ENCODE assay signal across 36 cellular contexts in the genomic region with DNA sequence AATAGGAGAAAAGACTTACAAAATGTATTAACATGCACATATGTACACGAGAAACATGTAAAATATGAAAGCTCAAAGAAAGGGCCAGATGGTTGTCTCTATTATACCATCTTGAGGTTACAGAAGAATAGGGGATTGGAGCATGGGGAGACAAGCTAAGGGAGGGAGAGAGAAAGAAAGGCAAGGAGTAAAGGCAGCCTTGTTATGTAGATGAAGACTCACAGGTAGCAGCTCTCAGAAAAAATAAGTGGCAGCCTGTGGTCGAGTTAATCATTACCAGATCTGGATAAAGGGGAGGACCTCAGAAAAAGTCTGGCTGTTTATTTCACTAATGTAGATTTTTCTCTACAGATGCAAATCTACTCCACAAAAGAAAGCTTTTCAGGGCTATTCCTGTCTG. TPM values are rescaled to one million over a fixed set of nuclear protein-coding genes. Genes with fewer than 3 reads are reported as not detected.
DNase-seq lines count a peak whose midpoint lies in the region; ATAC-seq, FAIRE-seq and TF ChIP-seq lines count a peak whose summit lies in the region.
"Had no signal": no experiment of that assay in that cellular context is flagged by ENCODE, and none has a peak within 500 bp of the region (broad histone marks: within the 10 kb centered on the region; RNA-seq: fewer than 3 reads in every experiment).

No MANE protein-coding gene starts in this region.

- H3K9me3 ChIP-seq in H9 (ENCODE audit: control insufficient read depth, low read depth, low read length) (no peaks in the 10 kb centered on the region), H1 (ENCODE audit: insufficient read depth in 2 of 2, low read depth in 1 of 2, low read length in 1 of 2) (no peaks in the 10 kb centered on the region; a peak in 1 of 4 replicates)
- no peaks in the 10 kb centered on the region for H3K9me3 ChIP-seq in CD8-positive, alpha-beta T cell (ENCODE audit: low read length)
- H3K9me3 ChIP-seq: adrenal gland, body of pancreas, left lung, right lobe of liver, tibial nerve had no signal

- no peaks in the 10 kb centered on the region for H3K23me2 ChIP-seq in H9 (ENCODE audit: insufficient read length, low read depth, low read length, poor library complexity, severe bottlenecking)
- no peaks in the 10 kb centered on the region for H3K23me2 ChIP-seq in H1 (ENCODE audit: low read depth, low read length)

- H3K9ac ChIP-seq in H9 (ENCODE audit: extremely low read depth, insufficient read length, low read length) (no peak overlapping the region), H1 (replicated peaks in 1 of 4; ENCODE audit: extremely low read depth in 1 of 4, low read depth in 3 of 4, low read length in 3 of 4) (no peak overlapping the region)

- H4K5ac ChIP-seq in H9 (ENCODE audit: insufficient read length, low read depth, low read length) (no peak overlapping the region), H1 (ENCODE audit: insufficient read length, low read depth, low read length) (no peak overlapping the region)

- H2BK5ac ChIP-seq in H9 (ENCODE audit: insufficient read length, low read length) (no peak overlapping the region), H1 (ENCODE audit: low read depth, low read length) (no peak overlapping the region; the same call in 1 of the 2 replicates)

- H3K4me3 Mint-ChIP-seq in H9 (0 out of 5 replicates have a peak overlapping the region, but pooled peaks of 1 of the 2 experiments have one; percentile 8), type B pancreatic cell (no peak overlapping the region), T-cell (no peak overlapping the region)
- no peak overlapping the region for H3K4me3 Mint-ChIP-seq in CD8-positive, alpha-beta T cell
- H3K4me3 Mint-ChIP-seq: activated CD8-positive, alpha-beta T cell treated with anti-CD3 and anti-CD28 coated beads, Interleukin-2, amount 10 ng/mL, durations not matched to agents 7 days and 5 days; activated naive CD4-positive, alpha-beta T cell treated with anti-CD3 and anti-CD28 coated beads, Interleukin-2, amount 10 ng/mL, durations not matched to agents 7 days and 5 days; CD14-positive monocyte; central memory CD8-positive, alpha-beta T cell; dendritic cell treated with granulocyte-macrophage colony-stimulating factor and Interleukin-4, amounts not matched to agents 40 ng/mL and 50 ng/mL, for 4 days; endodermal cell; immature natural killer cell had no signal

- H4K8ac ChIP-seq in H9 (replicated peaks; ENCODE audit: insufficient read length, low read depth, low read length), result no peak overlapping the region
- H4K8ac ChIP-seq in H1 (ENCODE audit: extremely low read depth, insufficient read depth, low read length), result no peak overlapping the region

- DNase-seq in H9 (peak; percentile 42), H1 (ENCODE audit: low read depth in 1 of 2, low spot score in 2 of 2) (peak in 1 of 2 experiments; percentile 10), kidney tubule cell (ENCODE audit: low spot score) (peak; percentile 64), type B pancreatic cell (ENCODE audit: extremely low spot score, unreplicated experiment) (no peak), T-cell (no peak), DMS153 (lab: John Stamatoyannopoulos, UW) (no peak)
- no peak for DNase-seq in CD8-positive, alpha-beta T cell
- DNase-seq: activated CD4-positive, alpha-beta T cell treated with anti-CD3 and anti-CD28 coated beads for 4 hours; activated CD8-positive, alpha-beta T cell treated with anti-CD3 and anti-CD28 coated beads, Interleukin-2, amount 10 ng/mL, durations not matched to agents 7 days and 5 days; activated naive CD4-positive, alpha-beta T cell treated with anti-CD3 and anti-CD28 coated beads, Interleukin-2, amount 10 ng/mL, durations not matched to agents 7 days and 5 days; adrenal gland; EL; endodermal cell; head of caudate nucleus; immature natural killer cell; Karpas-422; left lung; NCI-H1417 treated with DMSO at 0.1 percent for 48 hours; NCI-H2029 treated with DMSO at 0.1 percent for 48 hours; posterior cingulate gyrus; right lobe of liver; SHP77; stimulated activated CD4-positive, alpha-beta T cell treated with anti-CD3 and anti-CD28 coated beads, Interleukin-4, amount 100 ng/mL, for 4 hours; T1000 had no signal

- H3K23ac ChIP-seq in H9 (ENCODE audit: insufficient read length, low read depth, low read length) (no peak overlapping the region), H1 (ENCODE audit: insufficient read length) (no peak overlapping the region)

- H2AK5ac ChIP-seq in H9 (ENCODE audit: insufficient read length, low read length), result no peak overlapping the region
- H2AK5ac ChIP-seq in H1 (ENCODE audit: low read depth, low read length), result no peak overlapping the region

- H3K27me3 Mint-ChIP-seq in H9 (ENCODE audit: low read depth) (no peaks in the 10 kb centered on the region), type B pancreatic cell (no peaks in the 10 kb centered on the region), T-cell (peaks cover 0 to 8% of the 10 kb centered on the region in 2 donors)
- H3K27me3 Mint-ChIP-seq in CD8-positive, alpha-beta T cell (ENCODE audit: low read depth), result no peaks in the 10 kb centered on the region
- H3K27me3 Mint-ChIP-seq: activated naive CD4-positive, alpha-beta T cell treated with anti-CD3 and anti-CD28 coated beads, Interleukin-2, amount 10 ng/mL, durations not matched to agents 7 days and 5 days; central memory CD8-positive, alpha-beta T cell; dendritic cell treated with granulocyte-macrophage colony-stimulating factor and Interleukin-4, amounts not matched to agents 40 ng/mL and 50 ng/mL, for 4 days had no signal

- H3K18ac ChIP-seq in H9 (ENCODE audit: insufficient read length, low read depth, low read length) (no peak overlapping the region), H1 (ENCODE audit: extremely low read depth, low read length) (no peak overlapping the region)

- H2BK15ac ChIP-seq in H9 (ENCODE audit: low read depth, low read length) (no peak overlapping the region), H1 (ENCODE audit: low read length) (no peak overlapping the region)

- H3K79me1 ChIP-seq in H9 (ENCODE audit: insufficient read depth, low read depth, low read length, poor library complexity, severe bottlenecking) (no peaks in the 10 kb centered on the region), H1 (ENCODE audit: low read depth, low read length) (no peaks in the 10 kb centered on the region)

- no peak overlapping the region for H3K56ac ChIP-seq in H9 (ENCODE audit: insufficient read length, low read depth, low read length)
- no peak overlapping the region for H3K56ac ChIP-seq in H1 (replicated peaks; ENCODE audit: insufficient read length, low read depth, low read length)

- CTCF ChIA-PET in H1 (lab: Charles Lee; ENCODE audit: partially characterized antibody) (interaction anchor here (0.8 to 1.0 kb wide), 2 partner anchors 9 to 89 kb away, joined by 4 read pairs; no protein-coding TSS in a partner anchor), T-cell (lab: Charles Lee) (no interaction called here)
- CTCF ChIA-PET in CD8-positive, alpha-beta T cell (lab: Charles Lee), result no interaction called here

- H3K36me3 ChIP-seq in H1 (ENCODE audit: control insufficient read depth in 2 of 4, insufficient read depth in 4 of 4, low read length in 3 of 4), result no peaks in the 10 kb centered on the region
- no peaks in the 10 kb centered on the region for H3K36me3 ChIP-seq in CD8-positive, alpha-beta T cell (ENCODE audit: insufficient read depth, low read length)
- H3K36me3 ChIP-seq: adrenal gland, left lung, right lobe of liver, tibial nerve had no signal

- H3K4me1 ChIP-seq in H9 (ENCODE audit: insufficient read depth, low read length), result peaks cover 4% of the 10 kb centered on the region; the same call in 1 of the 2 replicates
- H3K4me1 ChIP-seq in H1 (replicated peaks in 1 of 4; ENCODE audit: control insufficient read depth in 3 of 4, insufficient read depth in 4 of 4, low read length in 3 of 4), result peaks cover 0 to 11% (median 2%) of the 10 kb centered on the region in 4 experiments; a peak in 3 of 7 replicates
- no peaks in the 10 kb centered on the region for H3K4me1 ChIP-seq in CD8-positive, alpha-beta T cell (ENCODE audit: insufficient read depth, low read length)
- H3K4me1 ChIP-seq: adrenal gland, body of pancreas, left lung, right lobe of liver, tibial nerve had no signal

- no peak for ATAC-seq in T-cell (replicated peaks in 1 of 4)
- ATAC-seq in CD8-positive, alpha-beta T cell, result no peak
- ATAC-seq: activated CD8-positive, alpha-beta T cell treated with anti-CD3 and anti-CD28 coated beads, Interleukin-2, amount 10 ng/mL, durations not matched to agents 7 days and 5 days; body of pancreas; esophagus mucosa; HCT116; left lung; Panc1 had no signal

- TF ChIP-seq RAD21 in H1 (IDR thresholded peaks at IDR 0.05 in 1 of 2, conservative IDR thresholded peaks at IDR 0.05 in 1 of 2; ENCODE audit: low read depth in 2 of 2, low read length in 2 of 2), result no peak

- H4K91ac ChIP-seq in H9 (ENCODE audit: insufficient read length, low read depth, low read length), result no peak overlapping the region
- H4K91ac ChIP-seq in H1 (replicated peaks; ENCODE audit: insufficient read length, low read length), result no peak overlapping the region

- H2BK120ac ChIP-seq in H9 (ENCODE audit: low read depth, low read length, poor library complexity, severe bottlenecking) (no peak overlapping the region), H1 (replicated peaks; ENCODE audit: low read depth, low read length) (no peak overlapping the region)

- H3K14ac ChIP-seq in H9 (ENCODE audit: insufficient read depth, low read length), result no peak overlapping the region
- H3K14ac ChIP-seq in H1 (ENCODE audit: insufficient read length), result no peak overlapping the region

- intact Hi-C loops in CD8-positive, alpha-beta T cell (cut with DNase I, micrococcal nuclease), result no loop called here

- no peaks in the 10 kb centered on the region for H3K79me2 ChIP-seq in H9 (ENCODE audit: insufficient read depth, low read length)
- H3K79me2 ChIP-seq in H1 (ENCODE audit: control insufficient read depth in 1 of 2, insufficient read depth in 2 of 2, low read length in 2 of 2), result no peaks in the 10 kb centered on the region

- H3K27me3 ChIP-seq in H9 (ENCODE audit: insufficient read depth, low read length) (no peaks in the 10 kb centered on the region), H1 (replicated peaks in 1 of 4; ENCODE audit: control insufficient read depth in 3 of 4, extremely low read depth in 1 of 4, insufficient read depth in 3 of 4, low read length in 3 of 4) (no peaks in the 10 kb centered on the region)
- H3K27me3 ChIP-seq in CD8-positive, alpha-beta T cell (ENCODE audit: insufficient read depth, low read length), result no peaks in the 10 kb centered on the region
- H3K27me3 ChIP-seq: body of pancreas, tibial nerve had no signal

- no CpG with 5 or more reads among the region's 2 CpGs for WGBS in H9 (ENCODE audit: extremely low coverage, insufficient read length, low lambda C conversion rate)
- WGBS in H1 (ENCODE audit: extremely low coverage in 1 of 2, insufficient coverage in 1 of 2, insufficient read length in 1 of 2, insufficient replicate concordance in 2 of 2, low coverage in 1 of 2, low lambda C conversion rate in 2 of 2, missing lambda C conversion rate in 1 of 2), 2 experiments, result 0% methylated on average over 2 of the region's 2 CpGs; no CpG with 5 or more reads in 1 of the 2 experiments

- no peak overlapping the region for H3T11ph ChIP-seq in H9 (ENCODE audit: low read length)

- TF ChIP-seq EP300 in H1 (IDR thresholded peaks at IDR 0.05; ENCODE audit: borderline replicate concordance in 1 of 2, low read depth in 2 of 2, low read length in 2 of 2), result no peak

- no peak overlapping the region for H3K4me2 ChIP-seq in H9 (ENCODE audit: insufficient read depth, insufficient read length, low read length)
- H3K4me2 ChIP-seq in H1 (ENCODE audit: insufficient read depth in 1 of 2, low read depth in 2 of 2, low read length in 2 of 2), result peak overlapping the region in 1 of 2 experiments; percentile 21; a peak in 1 of 4 replicates

- POLR2A ChIA-PET in H1 (lab: Charles Lee; ENCODE audit: partially characterized antibody) (no interaction called here), T-cell (lab: Charles Lee) (no interaction called here)
- POLR2A ChIA-PET in CD8-positive, alpha-beta T cell (lab: Charles Lee), result no interaction called here

- FAIRE-seq in H1 (lab: Jason Lieb, UNC), result peak; percentile 93

- no peak overlapping the region for H2BK12ac ChIP-seq in H9 (ENCODE audit: insufficient read length, low read depth, low read length)
- H2BK12ac ChIP-seq in H1 (ENCODE audit: low read depth, low read length), result no peak overlapping the region

- H2BK20ac ChIP-seq in H9 (ENCODE audit: low read depth, low read length, poor library complexity, severe bottlenecking) (no peak overlapping the region), H1 (ENCODE audit: low read length) (no peak overlapping the region)

- peak overlapping the region in 1 of 4 experiments; percentile 36; a peak in 1 of 8 replicates for H3K4me3 ChIP-seq in H1 (ENCODE audit: extremely low read depth in 1 of 4, insufficient read depth in 2 of 4, low read depth in 3 of 4, low read length in 4 of 4)
- no peak overlapping the region for H3K4me3 ChIP-seq in CD8-positive, alpha-beta T cell (ENCODE audit: low read depth, low read length)
- H3K4me3 ChIP-seq: adrenal gland, body of pancreas, left lung, right lobe of liver, tibial nerve had no signal

- no peak for TF ChIP-seq CTCF in H9 (conservative IDR thresholded peaks at IDR 0.05)
- TF ChIP-seq CTCF in H1 (IDR thresholded peaks at IDR 0.05; ENCODE audit: control extremely low read depth in 1 of 3, insufficient read depth in 1 of 3, low read depth in 1 of 3, low read length in 3 of 3), result no peak
- TF ChIP-seq CTCF in type B pancreatic cell (conservative IDR thresholded peaks at IDR 0.05), result no peak
- TF ChIP-seq CTCF in CD8-positive, alpha-beta T cell (IDR thresholded peaks at IDR 0.05), result no peak

- H2AFZ ChIP-seq in H9 (ENCODE audit: low read length) (no peak overlapping the region), H1 (ENCODE audit: low read length) (no peak overlapping the region)

- peaks cover 57 to 59% of the 10 kb centered on the region in 2 experiments for H3K4me1 Mint-ChIP-seq in H9
- peaks cover 5% of the 10 kb centered on the region for H3K4me1 Mint-ChIP-seq in type B pancreatic cell (ENCODE audit: unreplicated experiment)
- H3K4me1 Mint-ChIP-seq in T-cell, result peaks cover 0 to 11% (median 0%) of the 10 kb centered on the region in 3 donors
- H3K4me1 Mint-ChIP-seq in CD8-positive, alpha-beta T cell (ENCODE audit: low read depth), result no peaks in the 10 kb centered on the region
- H3K4me1 Mint-ChIP-seq: activated naive CD4-positive, alpha-beta T cell treated with anti-CD3 and anti-CD28 coated beads, Interleukin-2, amount 10 ng/mL, durations not matched to agents 7 days and 5 days; CD14-positive monocyte; central memory CD8-positive, alpha-beta T cell; immature natural killer cell had no signal

- TF ChIP-seq POLR2A in H1 (IDR thresholded peaks at IDR 0.05; ENCODE audit: control extremely low read depth in 1 of 2, low read depth in 2 of 2, low read length in 2 of 2), result no peak

- peak overlapping the region; percentile 35 for H3K27ac ChIP-seq in H9 (ENCODE audit: insufficient read length, low read depth, low read length)
- no peak overlapping the region for H3K27ac ChIP-seq in H1 (ENCODE audit: low read depth, low read length)
- H3K27ac ChIP-seq in CD8-positive, alpha-beta T cell (ENCODE audit: low read depth, low read length), result no peak overlapping the region
- H3K27ac ChIP-seq: adrenal gland, body of pancreas, HL-60, left lung, right lobe of liver, tibial nerve, VCaP had no signal

- H4K20me1 ChIP-seq in H9 (ENCODE audit: control insufficient read depth, insufficient read depth, insufficient read length), result no peaks in the 10 kb centered on the region
- H4K20me1 ChIP-seq in H1 (replicated peaks in 1 of 2; ENCODE audit: control insufficient read depth in 1 of 2, insufficient read depth in 2 of 2, low read length in 2 of 2), result no peaks in the 10 kb centered on the region

- H3K27ac Mint-ChIP-seq in H9 (peak overlapping the region; percentile 74 to 100 (median 97); a peak in 6 of 7 replicates), type B pancreatic cell (peak overlapping the region; percentile 2), T-cell (no peak overlapping the region)
- H3K27ac Mint-ChIP-seq in CD8-positive, alpha-beta T cell, result no peak overlapping the region
- H3K27ac Mint-ChIP-seq: activated CD8-positive, alpha-beta T cell treated with anti-CD3 and anti-CD28 coated beads, Interleukin-2, amount 10 ng/mL, durations not matched to agents 7 days and 5 days; activated naive CD4-positive, alpha-beta T cell treated with anti-CD3 and anti-CD28 coated beads, Interleukin-2, amount 10 ng/mL, durations not matched to agents 7 days and 5 days; CD14-positive monocyte; dendritic cell treated with granulocyte-macrophage colony-stimulating factor and Interleukin-4, amounts not matched to agents 40 ng/mL and 50 ng/mL, for 4 days; endodermal cell; immature natural killer cell had no signal

- H3K4ac ChIP-seq in H9 (ENCODE audit: low read depth, low read length), result no peak overlapping the region
- H3K4ac ChIP-seq in H1 (replicated peaks; ENCODE audit: insufficient read length, low read depth, low read length), result no peak overlapping the region

- peaks cover 11 to 23% of the 10 kb centered on the region in 2 experiments for H3K9me3 Mint-ChIP-seq in H9
- no peaks in the 10 kb centered on the region for H3K9me3 Mint-ChIP-seq in type B pancreatic cell
- no peaks in the 10 kb centered on the region for H3K9me3 Mint-ChIP-seq in T-cell
- H3K9me3 Mint-ChIP-seq in CD8-positive, alpha-beta T cell, result no peaks in the 10 kb centered on the region
- H3K9me3 Mint-ChIP-seq: central memory CD8-positive, alpha-beta T cell; dendritic cell treated with granulocyte-macrophage colony-stimulating factor and Interleukin-4, amounts not matched to agents 40 ng/mL and 50 ng/mL, for 4 days; immature natural killer cell had no signal

- peaks cover 6 to 19% (median 9%) of the 10 kb centered on the region in 3 experiments for H3K36me3 Mint-ChIP-seq in H9 (ENCODE audit: insufficient read depth in 1 of 3, low read depth in 3 of 3)
- no peaks in the 10 kb centered on the region for H3K36me3 Mint-ChIP-seq in type B pancreatic cell
- H3K36me3 Mint-ChIP-seq in T-cell, result no peaks in the 10 kb centered on the region
- no peaks in the 10 kb centered on the region for H3K36me3 Mint-ChIP-seq in CD8-positive, alpha-beta T cell
- H3K36me3 Mint-ChIP-seq: activated naive CD4-positive, alpha-beta T cell treated with anti-CD3 and anti-CD28 coated beads, Interleukin-2, amount 10 ng/mL, durations not matched to agents 7 days and 5 days; CD14-positive monocyte; immature natural killer cell had no signal

RNA-seq across cellular contexts. Expression of a gene that starts 26.6 kb away (rescaled TPM):
- not detected in 2 replicates for total RNA-seq in H9 (2021)
- not detected in 2 replicates for total RNA-seq in H1 (2021; fragmentation: NEBNext Ultra II Directional; extraction: Animal tissue kit (Norgen Biotek cat#: 25700))
- polyA plus RNA-seq in H1 (2011; rRNA removed), result not detected in 2 replicates
- not detected for polyA plus RNA-seq in H1 (2011; cell fraction: cytosol; rRNA removed)
- not detected for polyA plus RNA-seq in H1 (2011; cell fraction: nucleus; rRNA removed)
- polyA plus RNA-seq in H1 (2012, experiment 1 of 2), result not detected in 4 replicates
- not detected for polyA plus RNA-seq in H1 (2012, experiment 2 of 2)
- polyA plus RNA-seq in H1 (2013, experiment 1 of 2), result not detected
- polyA plus RNA-seq in H1 (2013, experiment 2 of 2), result not detected
- not detected in 2 replicates for polyA minus RNA-seq in H1 (2011; rRNA and poly(A)+ RNA removed)
- polyA minus RNA-seq in H1 (2011; cell fraction: cytosol; rRNA and poly(A)+ RNA removed), result not detected
- polyA minus RNA-seq in H1 (2011; cell fraction: nucleus; rRNA and poly(A)+ RNA removed), result not detected
- not detected in 2 replicates for total RNA-seq in type B pancreatic cell (ENCODE audit: low replicate concordance)
- total RNA-seq in T-cell, result 1 to 10 TPM in 1 of 5 donors, not detected in 4; 5.4 TPM
- not detected for total RNA-seq in CD8-positive, alpha-beta T cell
- total RNA-seq: activated CD8-positive, alpha-beta T cell treated with anti-CD3 and anti-CD28 coated beads, Interleukin-2, amount 10 ng/mL, durations not matched to agents 7 days and 5 days; adrenal gland; body of pancreas; endodermal cell; esophagus mucosa; fibroblast of villous mesenchyme; left lung; myocyte; right lobe of liver; tibial nerve had no signal
- polyA plus RNA-seq: adrenal gland, CD14-positive monocyte had no signal

Comparison
In these comparisons a context has a peak if more than half of its experiments do, and no peak if none do; other contexts are left out.
1. DNase-seq: peak in H9 (single experiment) and kidney tubule cell (single experiment); none in type B pancreatic cell (single experiment), T-cell (0 of 34), DMS153 (single experiment) and CD8-positive, alpha-beta T cell (0 of 7).
2. H3K27ac Mint-ChIP-seq: peak in H9 (3 of 3) and type B pancreatic cell (single experiment); none in T-cell (0 of 2) and CD8-positive, alpha-beta T cell (single experiment).